In genomic region chr14:92686763-92687427, GRCh38 we compare ENCODE assay signal across 8 cellular contexts.
DNase-seq lines count a peak whose midpoint lies in the region; ATAC-seq and TF ChIP-seq lines count a peak whose summit lies in the region.

No MANE protein-coding gene starts in this region.

- peak; percentile 76 for TF ChIP-seq CTCF in epithelial cell of esophagus (IDR thresholded peaks at IDR 0.05; ENCODE audit: insufficient read depth, low read depth, low read length, missing control alignments)

- DNase-seq in DMS79 (lab: John Stamatoyannopoulos, UW): peak; percentile 82
- peak; percentile 59 for DNase-seq in NCI-H460 (ENCODE audit: extremely low read depth, low read depth)
- peak; percentile 33 to 86 (median 59) for DNase-seq in activated CD8-positive, alpha-beta memory T cell treated with anti-CD3 and anti-CD28 coated beads for 48 hours (ENCODE audit: low read depth in 2 of 3, low spot score in 2 of 3)
- DNase-seq in epithelial cell of esophagus (ENCODE audit: low read depth): peak; percentile 66
- DNase-seq in midbrain (lab: John Stamatoyannopoulos, UW): peak; percentile 79
- peak; percentile 11 to 50 for DNase-seq in stimulated activated CD8-positive, alpha-beta memory T cell treated with anti-CD3 and anti-CD28 coated beads, Interleukin-4, amount 100 ng/mL, for 4 hours (ENCODE audit: low read depth in 2 of 2, low spot score in 1 of 2)

- peak; percentile 64 for ATAC-seq in HG02678 (IDR thresholded peaks at IDR 0.05; ENCODE audit: unreplicated experiment)
- no peak for ATAC-seq in GM18498 (IDR thresholded peaks at IDR 0.05; ENCODE audit: unreplicated experiment)

- H3K4me3 ChIP-seq in epithelial cell of esophagus (ENCODE audit: low read length): peak overlapping the region; percentile 21

Comparison
In these comparisons a context has a peak if more than half of its experiments do, and no peak if none do; other contexts are left out.
1. DNase-seq: peak in every context shown above with its lines; median percentile 82 in DMS79; 79 in midbrain; 66 in epithelial cell of esophagus; 59 in NCI-H460; 59 in activated CD8-positive, alpha-beta memory T cell treated with anti-CD3 and anti-CD28 coated beads for 48 hours; 30 in stimulated activated CD8-positive, alpha-beta memory T cell treated with anti-CD3 and anti-CD28 coated beads, Interleukin-4, amount 100 ng/mL, for 4 hours.